Comparison of ENCODE assay signal across 11 cellular contexts in the genomic region with DNA sequence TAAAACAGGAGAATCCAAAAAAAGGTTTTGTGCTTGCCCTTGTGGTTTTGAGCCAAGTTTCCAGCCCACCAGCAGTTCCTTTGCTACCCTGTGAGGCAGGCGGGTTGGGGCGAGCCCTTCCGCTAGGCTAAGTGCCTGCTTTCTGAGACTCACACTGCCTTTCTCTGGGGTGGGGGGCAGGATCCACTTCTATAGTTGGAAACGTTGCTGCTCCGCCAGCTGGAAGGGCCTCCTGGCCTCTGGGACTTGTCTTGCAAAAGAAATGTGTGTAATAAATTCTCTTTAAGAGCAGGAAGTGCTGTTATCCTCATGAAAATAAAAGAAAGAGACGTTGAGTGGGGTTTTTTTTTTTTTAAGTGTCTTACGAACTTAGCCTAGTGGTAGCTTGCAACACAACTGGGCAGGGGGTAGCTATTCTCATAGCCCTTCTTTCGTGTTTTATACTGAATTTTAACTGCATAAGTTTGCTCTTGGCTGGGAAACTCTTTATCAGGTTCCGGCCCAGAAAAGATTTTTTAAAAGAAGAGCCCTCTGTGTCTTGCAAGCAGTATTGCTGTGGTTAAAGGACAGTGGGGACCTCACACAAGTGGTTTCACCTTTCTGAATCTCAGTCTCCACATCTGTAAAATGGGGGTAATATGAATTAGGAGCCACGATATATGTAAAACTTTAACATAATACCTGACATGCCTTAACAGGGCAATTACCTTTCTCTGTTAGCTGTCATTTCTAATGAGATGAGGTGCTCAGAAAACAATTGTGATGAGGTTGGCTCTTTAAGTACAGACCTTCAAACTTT. TPM values are rescaled to one million over a fixed set of nuclear protein-coding genes. Genes with fewer than 3 reads are reported as not detected.
DNase-seq lines count a peak whose midpoint lies in the region; TF ChIP-seq lines count a peak whose summit lies in the region.
"Had no signal": no experiment of that assay in that cellular context is flagged by ENCODE, and none has a peak within 500 bp of the region (broad histone marks: within the 10 kb centered on the region; RNA-seq: fewer than 3 reads in every experiment).

No MANE protein-coding gene starts in this region.

- DNase-seq in DMS79 (lab: John Stamatoyannopoulos, UW) (peak; percentile 8), NAMALWA (ENCODE audit: low spot score) (peak; percentile 71), ascending aorta (ENCODE audit: low spot score in 2 of 2) (peak; percentile 57 to 94), neuronal stem cell (ENCODE audit: low spot score) (no peak), GDM1 (lab: John Stamatoyannopoulos, UW) (no peak), NCI-H1105 treated with DMSO at 0.1 percent for 48 hours (lab: John Stamatoyannopoulos, UW) (no peak), islet precursor cell (no peak), HT-29 (ENCODE audit: low spot score) (no peak)
- DNase-seq: NCI-H774 had no signal

- H2AK5ac ChIP-seq in neuronal stem cell (ENCODE audit: low read depth, low read length) = no peak overlapping the region

- H3K9me3 ChIP-seq in ascending aorta (no peaks in the 10 kb centered on the region), neuronal stem cell (replicated peaks in 1 of 2; ENCODE audit: control insufficient read depth in 2 of 2, insufficient read depth in 1 of 2, low read depth in 1 of 2, low read length in 2 of 2) (no peaks in the 10 kb centered on the region)
- H3K9me3 ChIP-seq: right lobe of liver had no signal

- no peak overlapping the region for H4K8ac ChIP-seq in neuronal stem cell (ENCODE audit: low read depth, low read length)

- intact Hi-C loops in ascending aorta (cut with DNase I) = loop anchor here (1.0 kb wide), 2 partner anchors 14 to 18 kb away; no protein-coding TSS in a partner anchor

- no peak overlapping the region for H2BK12ac ChIP-seq in neuronal stem cell (ENCODE audit: low read length)

- WGBS in neuronal stem cell (ENCODE audit: extremely low coverage in 2 of 2, insufficient read length in 2 of 2, insufficient replicate concordance in 1 of 2), 2 donors = no CpG with 5 or more reads among the region's 10 CpGs

- H3K4me2 ChIP-seq in neuronal stem cell (ENCODE audit: insufficient read depth, low read length, poor library complexity, severe bottlenecking) = no peak overlapping the region
- H3K4me2 ChIP-seq: hepatocyte had no signal

- peak overlapping the region; percentile 56 for H2AFZ ChIP-seq in neuronal stem cell (ENCODE audit: low read length)
- H2AFZ ChIP-seq: hepatocyte had no signal

- no peak overlapping the region for H3K14ac ChIP-seq in neuronal stem cell (ENCODE audit: low read length)

- no peak overlapping the region for H3K18ac ChIP-seq in neuronal stem cell (ENCODE audit: low read length)

- H3K36me3 ChIP-seq in ascending aorta (peaks cover 16 to 25% of the 10 kb centered on the region in 2 donors), neuronal stem cell (replicated peaks in 1 of 2; ENCODE audit: control insufficient read depth in 2 of 2, insufficient read depth in 2 of 2, low read length in 2 of 2) (no peaks in the 10 kb centered on the region)

- H3K4me3 ChIP-seq in ascending aorta (peak overlapping the region in 1 of 2 donors; percentile 17), neuronal stem cell (ENCODE audit: low read length in 2 of 2) (no peak overlapping the region)
- H3K4me3 ChIP-seq: hepatocyte, right lobe of liver had no signal

- no peak overlapping the region for H2BK120ac ChIP-seq in neuronal stem cell (ENCODE audit: low read depth, low read length)

- H3K4ac ChIP-seq in neuronal stem cell (ENCODE audit: low read length) = no peak overlapping the region

- H3K4me1 ChIP-seq in ascending aorta (peaks cover 16 to 56% of the 10 kb centered on the region in 2 donors), neuronal stem cell (ENCODE audit: control insufficient read depth in 2 of 2, insufficient read depth in 1 of 2, low read depth in 1 of 2, low read length in 2 of 2) (peaks cover 0 to 3% of the 10 kb centered on the region in 2 donors)
- H3K4me1 ChIP-seq: right lobe of liver had no signal

- no peaks in the 10 kb centered on the region for H3K79me1 ChIP-seq in neuronal stem cell (ENCODE audit: low read depth, low read length)

- no peak overlapping the region for H3K23ac ChIP-seq in neuronal stem cell (ENCODE audit: low read depth, low read length, poor library complexity)

- H3K27ac ChIP-seq in ascending aorta = peak overlapping the region; percentile 81
- H3K27ac ChIP-seq in neuronal stem cell (replicated peaks; ENCODE audit: low read length) = no peak overlapping the region
- H3K27ac ChIP-seq: hepatocyte, right lobe of liver had no signal

- H3K27me3 ChIP-seq in ascending aorta = no peaks in the 10 kb centered on the region
- H3K27me3 ChIP-seq in neuronal stem cell (ENCODE audit: control insufficient read depth in 3 of 3, insufficient read depth in 3 of 3, low read depth in 1 of 3, low read length in 3 of 3) = peaks cover 0 to 2% (median 0%) of the 10 kb centered on the region in 3 experiments
- H3K27me3 ChIP-seq: hepatocyte, right lobe of liver had no signal

- H2BK15ac ChIP-seq in neuronal stem cell (ENCODE audit: low read length) = no peak overlapping the region

- H4K91ac ChIP-seq in neuronal stem cell (ENCODE audit: low read depth, low read length, poor library complexity) = no peak overlapping the region

- peak in 1 of 3 experiments; percentile 13 for TF ChIP-seq CTCF in ascending aorta (IDR thresholded peaks at IDR 0.05)

- H2BK5ac ChIP-seq in neuronal stem cell (ENCODE audit: low read length) = no peak overlapping the region

- H3K9ac ChIP-seq in neuronal stem cell (ENCODE audit: low read depth, low read length, poor library complexity) = no peak overlapping the region

RNA-seq across cellular contexts. Expression of a gene that starts 19.8 kb away (rescaled TPM):
- 70.9 TPM for total RNA-seq in ascending aorta
- polyA plus RNA-seq in neuronal stem cell (2013, experiment 1 of 2) = 1.5 TPM
- polyA plus RNA-seq in neuronal stem cell (2013, experiment 2 of 2) = 1.3 TPM
- 47.6 and 50.1 TPM in 2 replicates for total RNA-seq in HT-29 (2014; rRNA removed; shearing (Covaris generic))

Comparison
In these comparisons a context has a peak if more than half of its experiments do, and no peak if none do; other contexts are left out.
1. DNase-seq: peak in DMS79 (single experiment), NAMALWA (single experiment) and ascending aorta (2 of 2); none in neuronal stem cell (single experiment), GDM1 (single experiment), NCI-H1105 treated with DMSO at 0.1 percent for 48 hours (single experiment), islet precursor cell (single experiment) and HT-29 (single experiment).